ENCODE assay signal across 8 cellular contexts in genomic region chr4:145956288-145956890, GRCh38. TPM values are rescaled to one million over a fixed set of nuclear protein-coding genes. Genes with fewer than 3 reads are reported as not detected.
DNase-seq lines count a peak whose midpoint lies in the region; ATAC-seq and TF ChIP-seq lines count a peak whose summit lies in the region.

No MANE protein-coding gene starts in this region.

- no peaks in the 10 kb centered on the region for H3K27me3 Mint-ChIP-seq in activated T-cell treated with anti-CD3 and anti-CD28 coated beads, Interleukin-2, amount 50 U/mL, for 24 hours

- H3K4me1 ChIP-seq in OCI-LY1 (ENCODE audit: insufficient read depth, low read length, severe bottlenecking) = no peaks in the 10 kb centered on the region

- no peaks in the 10 kb centered on the region for H3K9me3 ChIP-seq in OCI-LY1 (ENCODE audit: low read length)

- DNase-seq in activated T-cell treated with anti-CD3 and anti-CD28 coated beads for 24 hours (ENCODE audit: low read depth) (peak; percentile 24), brain microvascular endothelial cell (peak; percentile 41), lung microvascular endothelial cell (ENCODE audit: low read depth in 2 of 2) (peak; percentile 53 to 61), epidermal melanocyte (ENCODE audit: insufficient read length, low spot score) (no peak)
- no peak for DNase-seq in activated T-cell treated with anti-CD3 and anti-CD28 coated beads, Interleukin-2, amount 50 U/mL, for 24 hours

- in situ Hi-C loops in brain microvascular endothelial cell (cut with HindIII; ENCODE audit: low pct_ligation_motif_present, low sequenced_read_pairs) = no loop called here

- H3K4me1 Mint-ChIP-seq in activated T-cell treated with anti-CD3 and anti-CD28 coated beads, Interleukin-2, amount 50 U/mL, for 24 hours (ENCODE audit: low read depth) = peaks cover 2% of the 10 kb centered on the region

- TF ChIP-seq CTCF in OCI-LY1 (IDR thresholded peaks at IDR 0.05; ENCODE audit: low read length) (peak; percentile 91), brain microvascular endothelial cell (IDR thresholded peaks at IDR 0.05; ENCODE audit: low read depth, low read length, missing control alignments) (peak; percentile 85)

- no peaks in the 10 kb centered on the region for H3K36me3 Mint-ChIP-seq in activated T-cell treated with anti-CD3 and anti-CD28 coated beads, Interleukin-2, amount 50 U/mL, for 24 hours (ENCODE audit: low read depth)

- H3K9me2 ChIP-seq in OCI-LY1 (ENCODE audit: low read depth, low read length) = no peaks in the 10 kb centered on the region

- H3K4me2 ChIP-seq in OCI-LY1 (ENCODE audit: low read length) = no peak overlapping the region

- no peaks in the 10 kb centered on the region for H4K20me1 ChIP-seq in OCI-LY1 (ENCODE audit: insufficient read depth, low read length)

- no peak overlapping the region for H3K9ac ChIP-seq in OCI-LY1 (ENCODE audit: low read length)

- H3K4me3 Mint-ChIP-seq in activated T-cell treated with anti-CD3 and anti-CD28 coated beads, Interleukin-2, amount 50 U/mL, for 24 hours = no peak overlapping the region

- H3K4me3 ChIP-seq in OCI-LY1 (ENCODE audit: low read depth, low read length, poor library complexity, severe bottlenecking) (no peak overlapping the region), brain microvascular endothelial cell (ENCODE audit: low read depth, low read length) (no peak overlapping the region)

- no peaks in the 10 kb centered on the region for H3K27me3 ChIP-seq in OCI-LY1 (ENCODE audit: insufficient read depth, low read length)
- no peaks in the 10 kb centered on the region for H3K27me3 ChIP-seq in brain microvascular endothelial cell (replicated peaks)

- H3K9me3 Mint-ChIP-seq in activated T-cell treated with anti-CD3 and anti-CD28 coated beads, Interleukin-2, amount 50 U/mL, for 24 hours = no peaks in the 10 kb centered on the region

- no peak overlapping the region for H2AFZ ChIP-seq in OCI-LY1 (ENCODE audit: low read length)

- H3F3A ChIP-seq in OCI-LY1 (ENCODE audit: insufficient read depth, low read length) = no peaks in the 10 kb centered on the region

- H3K27ac Mint-ChIP-seq in activated T-cell treated with anti-CD3 and anti-CD28 coated beads, Interleukin-2, amount 50 U/mL, for 24 hours = no peak overlapping the region

- H3K27ac ChIP-seq in OCI-LY1 (ENCODE audit: low read depth, low read length, poor library complexity, severe bottlenecking) = no peak overlapping the region
- H3K27ac ChIP-seq in brain microvascular endothelial cell = no peak overlapping the region

- H3K36me3 ChIP-seq in OCI-LY1 (ENCODE audit: insufficient read depth, low read length) (no peaks in the 10 kb centered on the region), brain microvascular endothelial cell (replicated peaks) (no peaks in the 10 kb centered on the region)

- ATAC-seq in HG02642 (IDR thresholded peaks at IDR 0.05; ENCODE audit: poor library complexity, unreplicated experiment) = peak; percentile 59
- no peak for ATAC-seq in HG02763 (IDR thresholded peaks at IDR 0.05; ENCODE audit: unreplicated experiment)

- no peaks in the 10 kb centered on the region for H3K79me2 ChIP-seq in OCI-LY1 (ENCODE audit: insufficient read depth, low read length)

RNA-seq across cellular contexts. Expression of gene ZNF827, which starts 17.8 kb away (rescaled TPM):
- 2.4 and 2.6 TPM in 2 replicates for total RNA-seq in lung microvascular endothelial cell

Comparison
In these comparisons a context has a peak if more than half of its experiments do, and no peak if none do; other contexts are left out.
1. DNase-seq: peak in activated T-cell treated with anti-CD3 and anti-CD28 coated beads for 24 hours (single experiment), brain microvascular endothelial cell (single experiment) and lung microvascular endothelial cell (2 of 2); none in activated T-cell treated with anti-CD3 and anti-CD28 coated beads, Interleukin-2, amount 50 U/mL, for 24 hours (single experiment) and epidermal melanocyte (single experiment).